Comparison of ENCODE assay signal across 23 cellular contexts in the genomic region with DNA sequence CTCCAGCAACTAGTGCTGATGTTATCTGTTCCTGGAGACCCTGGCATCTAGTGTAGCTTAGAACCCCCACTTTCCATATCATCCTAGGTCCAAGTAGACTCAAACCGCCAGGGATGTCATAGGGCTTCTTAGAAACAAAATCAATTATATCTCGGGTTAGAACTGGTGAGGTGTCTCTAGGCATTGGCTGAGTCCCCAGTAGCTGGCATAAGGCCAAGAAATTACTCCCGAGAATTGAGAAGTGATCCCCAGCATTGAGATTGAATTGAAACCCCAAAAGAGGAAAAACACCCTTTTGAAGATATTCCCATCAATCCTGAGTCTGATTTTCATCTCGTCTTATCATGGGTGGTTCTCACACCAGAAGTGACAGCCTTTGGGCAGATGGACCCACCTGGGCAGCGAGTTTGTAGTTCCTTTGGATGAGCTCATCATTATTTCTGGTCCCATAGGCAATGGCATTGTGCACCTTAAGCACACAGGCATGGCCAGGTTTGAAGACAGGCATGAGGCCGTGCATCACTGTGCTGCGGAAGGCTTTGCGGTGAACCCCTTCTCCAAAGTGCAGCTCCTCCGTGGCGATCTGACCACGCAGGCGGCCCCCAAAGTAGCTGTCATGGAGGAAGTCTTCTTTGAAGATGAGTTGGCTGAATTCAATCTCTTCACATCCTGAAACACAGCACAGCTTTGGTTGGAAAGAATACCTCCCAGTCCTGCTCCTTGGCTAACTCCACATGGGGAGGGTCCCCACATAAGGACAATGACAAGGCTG.
"Had no signal": no experiment of that assay in that cellular context is flagged by ENCODE, and none has a peak within 500 bp of the region (broad histone marks: within the 10 kb centered on the region; RNA-seq: fewer than 3 reads in every experiment).

No MANE protein-coding gene starts in this region.

- H3K4me2 ChIP-seq: smooth muscle cell had no signal

- H3K36me3 Mint-ChIP-seq: naive B cell had no signal

- H3K27me3 ChIP-seq: esophagus squamous epithelium, gastroesophageal sphincter, suprapubic skin, tibial artery, upper lobe of right lung had no signal

- H3K4me3 Mint-ChIP-seq: central memory CD8-positive, alpha-beta T cell; nephron; stimulated activated effector memory CD8-positive, alpha-beta T cell treated with anti-CD3 and anti-CD28 coated beads, Interleukin-12 subunit alpha, Interleukin-12 subunit beta, amount 100 ng/mL, for 72 hours had no signal

- DNase-seq: effector memory CD4-positive, alpha-beta T cell; esophagus squamous epithelium; foreskin fibroblast; glutamatergic neuron; kidney; left cardiac atrium; left ventricle myocardium superior; mesenchymal stem cell; naive B cell; posterior cingulate gyrus; right cardiac atrium; stimulated activated CD4-positive, alpha-beta T cell treated with anti-CD3 and anti-CD28 coated beads, Interleukin-2, amount 100 ng/mL, for 48 hours; stimulated activated naive CD8-positive, alpha-beta T cell treated with anti-CD3 and anti-CD28 coated beads, Interleukin-15, Interleukin-2, amounts not matched to agents 100 U/mL and 50 U/mL, for 24 hours; tibial artery; upper lobe of right lung had no signal

- FAIRE-seq: kidney had no signal

- H3K4me1 ChIP-seq: gastroesophageal sphincter, suprapubic skin, tibial artery, upper lobe of right lung had no signal

- H3K9me3 ChIP-seq: esophagus squamous epithelium, gastroesophageal sphincter, suprapubic skin, tibial artery, upper lobe of right lung had no signal

- H3K27ac Mint-ChIP-seq: nephron; stimulated activated effector memory CD8-positive, alpha-beta T cell treated with anti-CD3 and anti-CD28 coated beads, Interleukin-12 subunit alpha, Interleukin-12 subunit beta, amount 100 ng/mL, for 72 hours had no signal

- H3K4me1 Mint-ChIP-seq: central memory CD8-positive, alpha-beta T cell had no signal

- H3K4me3 ChIP-seq: esophagus squamous epithelium, gastroesophageal sphincter, lung, smooth muscle cell, suprapubic skin, tibial artery, upper lobe of right lung had no signal

- H3K36me3 ChIP-seq: esophagus squamous epithelium, gastroesophageal sphincter, suprapubic skin, tibial artery, upper lobe of right lung had no signal

- H3K9me3 Mint-ChIP-seq: central memory CD8-positive, alpha-beta T cell; naive B cell; stimulated activated effector memory CD8-positive, alpha-beta T cell treated with anti-CD3 and anti-CD28 coated beads, Interleukin-12 subunit alpha, Interleukin-12 subunit beta, amount 100 ng/mL, for 72 hours had no signal

- ATAC-seq: gastroesophageal sphincter; left cardiac atrium; left ventricle myocardium superior; right cardiac atrium; stimulated activated effector memory CD8-positive, alpha-beta T cell treated with anti-CD3 and anti-CD28 coated beads, Interleukin-12 subunit alpha, Interleukin-12 subunit beta, amount 100 ng/mL, for 72 hours; stimulated activated naive CD8-positive, alpha-beta T cell treated with anti-CD3 and anti-CD28 coated beads, Interleukin-15, Interleukin-2, amounts not matched to agents 100 U/mL and 50 U/mL, for 24 hours; upper lobe of right lung had no signal

- H3K27ac ChIP-seq: epithelial cell of prostate, esophagus squamous epithelium, gastroesophageal sphincter, suprapubic skin, tibial artery, upper lobe of right lung had no signal
